ENCODE assay signal across 24 cellular contexts in the genomic region with DNA sequence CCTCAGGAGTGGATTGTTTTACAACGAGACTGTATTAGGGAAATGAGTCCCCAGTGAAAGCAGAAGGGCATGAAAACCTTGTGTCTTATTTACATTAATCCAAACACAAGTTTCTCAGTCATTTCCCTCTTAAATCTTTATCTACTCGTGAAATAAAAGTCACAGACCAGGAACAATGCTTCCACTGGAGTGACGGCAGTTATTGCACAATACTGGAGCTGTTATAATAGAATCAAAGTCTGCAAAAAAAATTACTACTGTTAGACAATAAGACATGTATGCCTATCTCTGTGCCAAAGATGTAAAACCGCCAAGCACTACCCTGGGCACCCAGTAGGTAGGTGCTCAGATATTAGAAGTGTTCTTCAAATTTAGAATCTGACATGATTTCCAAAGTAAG.
"Had no signal": no experiment of that assay in that cellular context is flagged by ENCODE, and none has a peak within 500 bp of the region (broad histone marks: within the 10 kb centered on the region; RNA-seq: fewer than 3 reads in every experiment).

No MANE protein-coding gene starts in this region.

- H3K4me1 Mint-ChIP-seq: immature natural killer cell, naive B cell had no signal

- H3K36me3 Mint-ChIP-seq: immature natural killer cell, naive B cell had no signal

- H3K4me3 ChIP-seq: coronary artery, esophagus muscularis mucosa, gastroesophageal sphincter, lung, right atrium auricular region, smooth muscle cell, tibial artery, upper lobe of right lung, vagina had no signal

- ATAC-seq: gastroesophageal sphincter; left cardiac atrium; left ventricle myocardium superior; stimulated activated naive CD8-positive, alpha-beta T cell treated with anti-CD3 and anti-CD28 coated beads, Interleukin-15, Interleukin-2, amounts not matched to agents 100 U/mL and 50 U/mL, for 24 hours; upper lobe of right lung had no signal

- H3K36me3 ChIP-seq: esophagus muscularis mucosa, gastroesophageal sphincter, right atrium auricular region, tibial artery, upper lobe of right lung, vagina had no signal

- H3K4me2 ChIP-seq: smooth muscle cell had no signal

- H3K4me3 Mint-ChIP-seq: endodermal cell, immature natural killer cell, naive B cell, nephron progenitor cell had no signal

- H3K27me3 ChIP-seq: right atrium auricular region, tibial artery, upper lobe of right lung, vagina had no signal

- H3K27ac Mint-ChIP-seq: endodermal cell, immature natural killer cell, nephron progenitor cell had no signal

- H3K4me1 ChIP-seq: esophagus muscularis mucosa, gastroesophageal sphincter, right atrium auricular region, tibial artery, upper lobe of right lung, vagina had no signal

- H3K9me3 Mint-ChIP-seq: endodermal cell, immature natural killer cell, naive B cell, nephron progenitor cell had no signal

- H3K9me3 ChIP-seq: esophagus muscularis mucosa, gastroesophageal sphincter, right atrium auricular region, tibial artery, upper lobe of right lung, vagina had no signal

- H3K27ac ChIP-seq: coronary artery, epithelial cell of prostate, esophagus muscularis mucosa, gastroesophageal sphincter, right atrium auricular region, tibial artery, upper lobe of right lung, vagina had no signal

- DNase-seq: effector CD4-positive, alpha-beta T cell; endodermal cell; glutamatergic neuron; immature natural killer cell; left cardiac atrium; left ventricle myocardium superior; mesenchymal stem cell; midbrain; naive B cell; nephron progenitor cell; posterior cingulate gyrus; stimulated activated CD4-positive, alpha-beta T cell treated with anti-CD3 and anti-CD28 coated beads, Interleukin-2, amount 100 ng/mL, for 48 hours; stimulated activated naive CD8-positive, alpha-beta T cell treated with anti-CD3 and anti-CD28 coated beads, Interleukin-15, Interleukin-2, amounts not matched to agents 100 U/mL and 50 U/mL, for 24 hours; tibial artery; upper lobe of right lung had no signal

- FAIRE-seq: keratinocyte had no signal
